Comparison of ENCODE assay signal across 8 cellular contexts in genomic region chr3:18423401-18424212, GRCh38. TPM values are rescaled to one million over a fixed set of nuclear protein-coding genes. Genes with fewer than 3 reads are reported as not detected.
DNase-seq lines count a peak whose midpoint lies in the region; ATAC-seq, FAIRE-seq and TF ChIP-seq lines count a peak whose summit lies in the region.

No MANE protein-coding gene starts in this region.

- intact Hi-C loops in Right ventricle myocardium inferior (cut with DNase I), result loop anchor here (2.0 kb wide), 1 partner anchor 21 kb away; no protein-coding TSS in a partner anchor

- no peaks in the 10 kb centered on the region for H3K27me3 Mint-ChIP-seq in activated naive CD8-positive, alpha-beta T cell

- ATAC-seq in HG02938 (IDR thresholded peaks at IDR 0.05; ENCODE audit: unreplicated experiment) (peak; percentile 94), Right ventricle myocardium inferior (peak; percentile 47)

- no peak for TF ChIP-seq CTCF in osteoblast (IDR thresholded peaks at IDR 0.05; ENCODE audit: extremely low read depth, low read depth, low read length)

- no peak overlapping the region for H3K27ac ChIP-seq in osteoblast (ENCODE audit: low read depth, low read length)

- peak overlapping the region; percentile 97 for H3K4me2 ChIP-seq in osteoblast (ENCODE audit: insufficient read depth, low read length)

- H3K4me3 ChIP-seq in osteoblast (ENCODE audit: insufficient read depth, low read length), result peak overlapping the region; percentile 88

- H3K27ac Mint-ChIP-seq in activated naive CD8-positive, alpha-beta T cell, result peak overlapping the region; percentile 96

- H3K36me3 Mint-ChIP-seq in activated naive CD8-positive, alpha-beta T cell, result peaks cover 4% of the 10 kb centered on the region

- peak overlapping the region; percentile 92 for H2AFZ ChIP-seq in osteoblast (ENCODE audit: low read length)

- no peaks in the 10 kb centered on the region for H3K9me3 Mint-ChIP-seq in activated naive CD8-positive, alpha-beta T cell (ENCODE audit: low read depth)

- DNase-seq in AG08395 (ENCODE audit: low spot score) (peak; percentile 51), GM18507 (ENCODE audit: extremely low spot score, insufficient read length, low read depth) (no peak), NCI-H748 treated with DMSO at 0.1 percent for 48 hours (lab: John Stamatoyannopoulos, UW) (peak; percentile 17), Right ventricle myocardium inferior (ENCODE audit: missing footprints) (peak; percentile 63), osteoblast (ENCODE audit: insufficient read length, low spot score, missing footprints) (no peak), NCI-H2107 (lab: John Stamatoyannopoulos, UW) (no peak)

- no peaks in the 10 kb centered on the region for H4K20me1 ChIP-seq in osteoblast (ENCODE audit: insufficient read depth, low read length)

- peak; percentile 56 for FAIRE-seq in GM18507 (lab: Jason Lieb, UNC)

- peak overlapping the region; percentile 87 for H3K4me3 Mint-ChIP-seq in activated naive CD8-positive, alpha-beta T cell

- peaks cover 3% of the 10 kb centered on the region for H3K27me3 ChIP-seq in osteoblast (ENCODE audit: insufficient read depth, low read length)

- H3K4me1 Mint-ChIP-seq in activated naive CD8-positive, alpha-beta T cell (ENCODE audit: low read depth), result peaks cover 77% of the 10 kb centered on the region

- H3K79me2 ChIP-seq in osteoblast (ENCODE audit: insufficient read depth, low read length), result no peaks in the 10 kb centered on the region

- H3K36me3 ChIP-seq in osteoblast (ENCODE audit: insufficient read depth, low read length), result no peaks in the 10 kb centered on the region

- H3K9me3 ChIP-seq in osteoblast (ENCODE audit: low read depth, low read length), result no peaks in the 10 kb centered on the region

- no peaks in the 10 kb centered on the region for H3K4me1 ChIP-seq in osteoblast (ENCODE audit: insufficient read depth, low read length)

RNA-seq across cellular contexts. Expression of gene SATB1, which starts 1.5 kb away (rescaled TPM):
- total RNA-seq in Right ventricle myocardium inferior, result 41.6 TPM
- 29.0 and 35.7 TPM in 2 replicates for total RNA-seq in osteoblast

Comparison
In these comparisons a context has a peak if more than half of its experiments do, and no peak if none do; other contexts are left out.
1. DNase-seq: peak in AG08395 (single experiment), NCI-H748 treated with DMSO at 0.1 percent for 48 hours (single experiment) and Right ventricle myocardium inferior (single experiment); none in GM18507 (single experiment), osteoblast (single experiment) and NCI-H2107 (single experiment).